22 cellular contexts compared by ENCODE assay signal in genomic region chr7:15906436-15906835, GRCh38.
DNase-seq lines count a peak whose midpoint lies in the region; ATAC-seq and TF ChIP-seq lines count a peak whose summit lies in the region.
"Had no signal": no experiment of that assay in that cellular context is flagged by ENCODE, and none has a peak within 500 bp of the region (broad histone marks: within the 10 kb centered on the region; RNA-seq: fewer than 3 reads in every experiment).

No MANE protein-coding gene starts in this region.

- H3K36me3 ChIP-seq in cardiac muscle cell: no peaks in the 10 kb centered on the region
- H3K36me3 ChIP-seq in left lung: no peaks in the 10 kb centered on the region
- no peaks in the 10 kb centered on the region for H3K36me3 ChIP-seq in neuronal stem cell (replicated peaks in 1 of 2; ENCODE audit: control insufficient read depth in 2 of 2, insufficient read depth in 2 of 2, low read length in 2 of 2)
- H3K36me3 ChIP-seq in upper lobe of right lung: no peaks in the 10 kb centered on the region
- H3K36me3 ChIP-seq: HAP-1 had no signal

- H3K27me3 ChIP-seq in cardiac muscle cell (no peaks in the 10 kb centered on the region), right cardiac atrium (ENCODE audit: control insufficient read depth, insufficient read depth) (no peaks in the 10 kb centered on the region), left lung (no peaks in the 10 kb centered on the region), neuronal stem cell (ENCODE audit: control insufficient read depth in 3 of 3, insufficient read depth in 3 of 3, low read depth in 1 of 3, low read length in 3 of 3) (no peaks in the 10 kb centered on the region), upper lobe of right lung (no peaks in the 10 kb centered on the region)

- peak overlapping the region; percentile 15 for H2AFZ ChIP-seq in neuronal stem cell (ENCODE audit: low read length)
- H2AFZ ChIP-seq: GM23338 had no signal

- no peak overlapping the region for H4K91ac ChIP-seq in neuronal stem cell (ENCODE audit: low read depth, low read length, poor library complexity)

- H3K9me3 ChIP-seq in cardiac muscle cell (ENCODE audit: low read depth): no peaks in the 10 kb centered on the region
- no peaks in the 10 kb centered on the region for H3K9me3 ChIP-seq in right cardiac atrium (ENCODE audit: control insufficient read depth, low read length)
- H3K9me3 ChIP-seq in left lung: no peaks in the 10 kb centered on the region
- no peaks in the 10 kb centered on the region for H3K9me3 ChIP-seq in neuronal stem cell (replicated peaks in 1 of 2; ENCODE audit: control insufficient read depth in 2 of 2, insufficient read depth in 1 of 2, low read depth in 1 of 2, low read length in 2 of 2)
- no peaks in the 10 kb centered on the region for H3K9me3 ChIP-seq in upper lobe of right lung
- H3K9me3 ChIP-seq: HAP-1 had no signal

- H3K27ac ChIP-seq in cardiac muscle cell (peak overlapping the region; percentile 75), right cardiac atrium (ENCODE audit: low read length) (no peak overlapping the region), left lung (no peak overlapping the region), neuronal stem cell (replicated peaks; ENCODE audit: low read length) (no peak overlapping the region), upper lobe of right lung (no peak overlapping the region)
- H3K27ac ChIP-seq: C4-2B had no signal

- no peak overlapping the region for H2BK12ac ChIP-seq in neuronal stem cell (ENCODE audit: low read length)

- no peaks in the 10 kb centered on the region for H3K79me1 ChIP-seq in neuronal stem cell (ENCODE audit: low read depth, low read length)

- no peak overlapping the region for H3K23ac ChIP-seq in neuronal stem cell (ENCODE audit: low read depth, low read length, poor library complexity)

- no peak overlapping the region for H3K18ac ChIP-seq in neuronal stem cell (ENCODE audit: low read length)

- H4K8ac ChIP-seq in neuronal stem cell (ENCODE audit: low read depth, low read length): no peak overlapping the region

- no peak overlapping the region for H2AK5ac ChIP-seq in neuronal stem cell (ENCODE audit: low read depth, low read length)

- H2BK120ac ChIP-seq in neuronal stem cell (ENCODE audit: low read depth, low read length): no peak overlapping the region

- DNase-seq in cardiac muscle cell (ENCODE audit: low read depth in 1 of 2, low spot score in 1 of 2) (peak in 1 of 2 donors; percentile 71), right cardiac atrium (no peak), left lung (peak in 1 of 2 donors; percentile 45), neuronal stem cell (ENCODE audit: low spot score) (no peak), upper lobe of right lung (peak; percentile 63), hepatic stellate cell (ENCODE audit: low spot score) (no peak)
- no peak for DNase-seq in stimulated activated naive CD8-positive, alpha-beta T cell treated with anti-CD3 and anti-CD28 coated beads, Interleukin-15, Interleukin-2, amounts not matched to agents 100 U/mL and 50 U/mL, for 24 hours
- DNase-seq: CD8-positive, alpha-beta memory T cell; Kasumi-1; NCI-H1048; NCI-H1436; NCI-H187 treated with DMSO at 0.1 percent for 48 hours; NCI-H2107; NCI-H2227 treated with DMSO at 0.1 percent for 48 hours; NCI-H524; NCI-H774; NK-92 treated with Interleukin-12 subunit alpha and Interleukin-12 subunit beta, amount 100 ng/mL, for 24 hours had no signal

- no peak overlapping the region for H3K4me3 ChIP-seq in cardiac muscle cell
- H3K4me3 ChIP-seq in right cardiac atrium (ENCODE audit: low read length): no peak overlapping the region
- no peak overlapping the region for H3K4me3 ChIP-seq in left lung
- H3K4me3 ChIP-seq in neuronal stem cell (ENCODE audit: low read length in 2 of 2): no peak overlapping the region
- H3K4me3 ChIP-seq in upper lobe of right lung: no peak overlapping the region
- H3K4me3 ChIP-seq: GM23338, HAP-1 had no signal

- H3K4me1 ChIP-seq in cardiac muscle cell (ENCODE audit: low read depth): peaks cover 13% of the 10 kb centered on the region
- H3K4me1 ChIP-seq in right cardiac atrium (ENCODE audit: control insufficient read depth, insufficient read depth, low read length): no peaks in the 10 kb centered on the region
- H3K4me1 ChIP-seq in left lung: no peaks in the 10 kb centered on the region
- peaks cover 0 to 1% of the 10 kb centered on the region in 2 donors for H3K4me1 ChIP-seq in neuronal stem cell (ENCODE audit: control insufficient read depth in 2 of 2, insufficient read depth in 1 of 2, low read depth in 1 of 2, low read length in 2 of 2)
- no peaks in the 10 kb centered on the region for H3K4me1 ChIP-seq in upper lobe of right lung
- H3K4me1 ChIP-seq: HAP-1 had no signal

- no peak for TF ChIP-seq CTCF in cardiac muscle cell (IDR thresholded peaks at IDR 0.05; ENCODE audit: low read depth, low read length)
- TF ChIP-seq CTCF in left lung (IDR thresholded peaks at IDR 0.05): no peak
- TF ChIP-seq CTCF in upper lobe of right lung (IDR thresholded peaks at IDR 0.05): no peak

- no peak overlapping the region for H3K4me2 ChIP-seq in neuronal stem cell (ENCODE audit: insufficient read depth, low read length, poor library complexity, severe bottlenecking)
- H3K4me2 ChIP-seq: GM23338 had no signal

- no peak overlapping the region for H2BK15ac ChIP-seq in neuronal stem cell (ENCODE audit: low read length)

- ATAC-seq in right cardiac atrium (no peak), left lung (peak; percentile 96), upper lobe of right lung (peak; percentile 92), GM21717 (IDR thresholded peaks at IDR 0.05; ENCODE audit: unreplicated experiment) (no peak)
- no peak for ATAC-seq in stimulated activated naive CD8-positive, alpha-beta T cell treated with anti-CD3 and anti-CD28 coated beads, Interleukin-15, Interleukin-2, amounts not matched to agents 100 U/mL and 50 U/mL, for 24 hours
- ATAC-seq: GM23338, Panc1 had no signal

- intact Hi-C loops in right cardiac atrium (cut with DNase I): no loop called here
- intact Hi-C loops in left lung (cut with DNase I): no loop called here
- intact Hi-C loops in upper lobe of right lung (cut with DNase I): no loop called here

- no peak overlapping the region for H3K9ac ChIP-seq in neuronal stem cell (ENCODE audit: low read depth, low read length, poor library complexity)

- WGBS in right cardiac atrium: 65% methylated on average over 1 of the region's 1 CpG
- no CpG with 5 or more reads among the region's 1 CpG for WGBS in neuronal stem cell (ENCODE audit: extremely low coverage in 2 of 2, insufficient read length in 2 of 2, insufficient replicate concordance in 1 of 2), 2 donors

- H3K14ac ChIP-seq in neuronal stem cell (ENCODE audit: low read length): no peak overlapping the region

- no peak overlapping the region for H3K4ac ChIP-seq in neuronal stem cell (ENCODE audit: low read length)

- no peak overlapping the region for H2BK5ac ChIP-seq in neuronal stem cell (ENCODE audit: low read length)

Comparison
In these comparisons a context has a peak if more than half of its experiments do, and no peak if none do; other contexts are left out.
1. ATAC-seq: peak in left lung (single experiment) and upper lobe of right lung (single experiment); none in right cardiac atrium (0 of 2), stimulated activated naive CD8-positive, alpha-beta T cell treated with anti-CD3 and anti-CD28 coated beads, Interleukin-15, Interleukin-2, amounts not matched to agents 100 U/mL and 50 U/mL, for 24 hours (single experiment) and GM21717 (single experiment).